ENCODE assay signal across 28 cellular contexts in the genomic region with DNA sequence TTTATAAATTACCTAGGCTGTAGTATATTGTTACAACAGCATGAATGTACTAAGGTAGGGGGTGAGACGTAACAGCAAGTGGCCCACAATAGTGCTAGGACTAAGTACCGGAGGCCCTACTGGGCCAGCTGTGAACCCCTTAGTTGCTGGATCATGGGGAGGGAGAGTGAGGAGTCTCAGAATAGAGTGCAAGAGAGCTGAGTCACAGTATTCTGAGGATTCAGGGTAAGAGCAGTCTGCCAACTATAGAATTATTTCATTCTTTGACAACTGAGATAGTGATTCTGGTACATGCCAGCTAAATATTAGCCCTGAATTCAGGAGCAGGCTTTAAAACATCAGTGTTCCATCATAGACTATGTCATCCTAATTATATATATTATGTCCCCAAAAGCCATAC.
"Had no signal": no experiment of that assay in that cellular context is flagged by ENCODE, and none has a peak within 500 bp of the region (broad histone marks: within the 10 kb centered on the region; RNA-seq: fewer than 3 reads in every experiment).

No MANE protein-coding gene starts in this region.

- H3K27ac Mint-ChIP-seq: activated B cell treated with CpG ODN at 0.5 μM for 24 hours; activated CD8-positive, alpha-beta memory T cell treated with anti-CD3 and anti-CD28 coated beads, Interleukin-2, amount 10 ng/mL, durations not matched to agents 7 days and 5 days; activated CD8-positive, alpha-beta T cell treated with anti-CD3 and anti-CD28 coated beads, Interleukin-2, amount 10 ng/mL, durations not matched to agents 7 days and 5 days; activated naive CD8-positive, alpha-beta T cell treated with anti-CD3 and anti-CD28 coated beads for 36 hours; activated T-cell treated with anti-CD3 and anti-CD28 coated beads, Interleukin-2, amount 50 U/mL, for 72 hours; effector memory CD8-positive, alpha-beta T cell; nephron; T-helper 2 cell treated with Interferon-gamma antibody and Interleukin-4, amounts not matched to agents 5 μg/mL and 100 μg/mL, for 36 hours had no signal

- H3K4me1 Mint-ChIP-seq: activated B cell treated with CpG ODN at 0.5 μM for 24 hours; activated CD8-positive, alpha-beta memory T cell treated with anti-CD3 and anti-CD28 coated beads, Interleukin-2, amount 10 ng/mL, durations not matched to agents 7 days and 5 days had no signal

- H3K4me3 Mint-ChIP-seq: activated B cell treated with CpG ODN at 0.5 μM for 24 hours; activated CD8-positive, alpha-beta memory T cell treated with anti-CD3 and anti-CD28 coated beads, Interleukin-2, amount 10 ng/mL, durations not matched to agents 7 days and 5 days; activated CD8-positive, alpha-beta T cell treated with anti-CD3 and anti-CD28 coated beads, Interleukin-2, amount 10 ng/mL, durations not matched to agents 7 days and 5 days; activated naive CD8-positive, alpha-beta T cell treated with anti-CD3 and anti-CD28 coated beads for 36 hours; activated T-cell treated with anti-CD3 and anti-CD28 coated beads, Interleukin-2, amount 50 U/mL, for 72 hours; effector memory CD8-positive, alpha-beta T cell; nephron; T-helper 2 cell treated with Interferon-gamma antibody and Interleukin-4, amounts not matched to agents 5 μg/mL and 100 μg/mL, for 36 hours had no signal

- ATAC-seq: activated CD8-positive, alpha-beta memory T cell treated with anti-CD3 and anti-CD28 coated beads, Interleukin-2, amount 10 ng/mL, durations not matched to agents 7 days and 5 days; activated CD8-positive, alpha-beta T cell treated with anti-CD3 and anti-CD28 coated beads, Interleukin-2, amount 10 ng/mL, durations not matched to agents 7 days and 5 days; effector memory CD8-positive, alpha-beta T cell; gastrocnemius medialis; left ventricle myocardium superior; mucosa of descending colon; right cardiac atrium; stimulated activated naive CD8-positive, alpha-beta T cell treated with anti-CD3 and anti-CD28 coated beads, Interleukin-15, Interleukin-2, amounts not matched to agents 100 U/mL and 50 U/mL, for 24 hours had no signal

- DNase-seq: activated B cell treated with CpG ODN at 0.5 μM for 24 hours; activated CD4-positive, alpha-beta T cell treated with anti-CD3 and anti-CD28 coated beads, Interleukin-2, amount 50 U/mL, for 1 hour; activated CD8-positive, alpha-beta memory T cell treated with anti-CD3 and anti-CD28 coated beads, Interleukin-2, amount 10 ng/mL, durations not matched to agents 7 days and 5 days; activated CD8-positive, alpha-beta T cell treated with anti-CD3 and anti-CD28 coated beads, Interleukin-2, amount 10 ng/mL, durations not matched to agents 7 days and 5 days; activated naive CD4-positive, alpha-beta T cell treated with Interleukin-2 at 50 U/mL for 16 hours; activated naive CD8-positive, alpha-beta T cell treated with anti-CD3 and anti-CD28 coated beads for 36 hours; activated T-cell treated with anti-CD3 and anti-CD28 coated beads, Interleukin-2, amount 50 U/mL, for 72 hours; amniotic stem cell; cerebellar nuclear complex; effector memory CD8-positive, alpha-beta T cell; gastrocnemius medialis; glutamatergic neuron; islet precursor cell; left cardiac atrium; left ventricle myocardium superior; mucosa of descending colon; posterior cingulate gyrus; right cardiac atrium; spleen; stimulated activated naive CD8-positive, alpha-beta T cell treated with anti-CD3 and anti-CD28 coated beads, Interleukin-15, Interleukin-2, amounts not matched to agents 100 U/mL and 50 U/mL, for 24 hours; T-helper 1 cell; testis; transverse colon had no signal

- H3K9me3 Mint-ChIP-seq: activated B cell treated with CpG ODN at 0.5 μM for 24 hours; activated naive CD8-positive, alpha-beta T cell treated with anti-CD3 and anti-CD28 coated beads for 36 hours; effector memory CD8-positive, alpha-beta T cell; nephron; T-helper 2 cell treated with Interferon-gamma antibody and Interleukin-4, amounts not matched to agents 5 μg/mL and 100 μg/mL, for 36 hours had no signal

- H3K9me3 ChIP-seq: gastrocnemius medialis, mucosa of descending colon, testis, transverse colon had no signal

- H3K27ac ChIP-seq: cardiac muscle cell, coronary artery, gastrocnemius medialis, spleen, testis, transverse colon had no signal

- H3K4me3 ChIP-seq: cardiac muscle cell, coronary artery, gastrocnemius medialis, mucosa of descending colon, spleen, testis, transverse colon had no signal

- H3K27me3 ChIP-seq: cardiac muscle cell, gastrocnemius medialis, spleen, testis, transverse colon had no signal

- H3K36me3 ChIP-seq: cardiac muscle cell, gastrocnemius medialis, spleen, transverse colon had no signal

- H3K36me3 Mint-ChIP-seq: activated CD8-positive, alpha-beta memory T cell treated with anti-CD3 and anti-CD28 coated beads, Interleukin-2, amount 10 ng/mL, durations not matched to agents 7 days and 5 days; activated naive CD8-positive, alpha-beta T cell treated with anti-CD3 and anti-CD28 coated beads for 36 hours had no signal

- H3K4me1 ChIP-seq: gastrocnemius medialis, testis, transverse colon had no signal

- H3K27me3 Mint-ChIP-seq: activated B cell treated with CpG ODN at 0.5 μM for 24 hours had no signal

- FAIRE-seq: astrocyte had no signal
